Comparison of ENCODE assay signal across 12 cellular contexts in the genomic region with DNA sequence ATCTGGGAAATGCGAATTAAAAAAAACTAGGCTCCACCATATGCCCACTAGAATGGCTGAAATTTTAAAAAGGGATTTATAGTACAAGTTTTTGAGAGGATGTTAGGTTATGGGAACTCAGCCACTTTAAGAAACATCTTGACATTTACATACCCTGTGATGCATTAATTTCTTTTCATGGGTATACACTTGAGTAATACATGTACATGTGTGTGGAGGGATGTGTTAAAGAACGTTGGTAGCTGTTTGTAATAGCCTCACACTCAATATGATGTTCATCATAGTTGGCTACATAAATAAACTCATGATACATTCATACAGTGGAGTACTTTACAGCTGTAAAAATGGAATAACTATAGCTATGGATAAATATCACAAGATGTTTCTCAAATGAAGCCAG.
"Had no signal": no experiment of that assay in that cellular context is flagged by ENCODE, and none has a peak within 500 bp of the region (broad histone marks: within the 10 kb centered on the region; RNA-seq: fewer than 3 reads in every experiment).

No MANE protein-coding gene starts in this region.

- H3K4me1 ChIP-seq: SJSA1, testis had no signal

- DNase-seq: activated CD4-positive, alpha-beta T cell treated with anti-CD3 and anti-CD28 coated beads for 4 hours; activated naive CD4-positive, alpha-beta T cell treated with anti-CD3 and anti-CD28 coated beads for 36 hours; glutamatergic neuron; lower lobe of right lung; naive thymus-derived CD4-positive, alpha-beta T cell; stimulated activated naive CD4-positive, alpha-beta T cell treated with Interleukin-2 at 50 U/mL for 16 hours; testis had no signal

- H3K27ac Mint-ChIP-seq: activated naive CD4-positive, alpha-beta T cell treated with anti-CD3 and anti-CD28 coated beads for 36 hours had no signal

- H3K27me3 Mint-ChIP-seq: naive thymus-derived CD4-positive, alpha-beta T cell had no signal

- H3K4me3 Mint-ChIP-seq: activated naive CD4-positive, alpha-beta T cell treated with anti-CD3 and anti-CD28 coated beads for 36 hours; activated T-helper 1 cell treated with anti-CD3 and anti-CD28 coated beads, Interleukin-12 subunit alpha, Interleukin-12 subunit beta, Interleukin-2, Interleukin-4 antibody, amounts not matched to agents 30 ng/mL and 10 ng/mL and 1 ng/mL, durations not matched to agents 14 hours and 24 hours and 36 hours; naive thymus-derived CD4-positive, alpha-beta T cell had no signal

- H3K27me3 ChIP-seq: right atrium auricular region, SJSA1, testis had no signal

- H3K9me3 Mint-ChIP-seq: activated naive CD4-positive, alpha-beta T cell treated with anti-CD3 and anti-CD28 coated beads for 36 hours; activated T-helper 1 cell treated with anti-CD3 and anti-CD28 coated beads, Interleukin-12 subunit alpha, Interleukin-12 subunit beta, Interleukin-2, Interleukin-4 antibody, amounts not matched to agents 30 ng/mL and 10 ng/mL and 1 ng/mL, durations not matched to agents 14 hours and 24 hours and 36 hours had no signal

- ATAC-seq: esophagus mucosa; naive thymus-derived CD4-positive, alpha-beta T cell had no signal

- H3K36me3 ChIP-seq: lower lobe of right lung, right atrium auricular region, SJSA1 had no signal

- H3K27ac ChIP-seq: lower lobe of right lung, SJSA1, testis had no signal

- H3K9me3 ChIP-seq: lower lobe of right lung, right atrium auricular region, SJSA1, testis had no signal

- H3K4me3 ChIP-seq: lower lobe of right lung, right atrium auricular region, SJSA1, smooth muscle cell, testis had no signal
